In the genomic region with DNA sequence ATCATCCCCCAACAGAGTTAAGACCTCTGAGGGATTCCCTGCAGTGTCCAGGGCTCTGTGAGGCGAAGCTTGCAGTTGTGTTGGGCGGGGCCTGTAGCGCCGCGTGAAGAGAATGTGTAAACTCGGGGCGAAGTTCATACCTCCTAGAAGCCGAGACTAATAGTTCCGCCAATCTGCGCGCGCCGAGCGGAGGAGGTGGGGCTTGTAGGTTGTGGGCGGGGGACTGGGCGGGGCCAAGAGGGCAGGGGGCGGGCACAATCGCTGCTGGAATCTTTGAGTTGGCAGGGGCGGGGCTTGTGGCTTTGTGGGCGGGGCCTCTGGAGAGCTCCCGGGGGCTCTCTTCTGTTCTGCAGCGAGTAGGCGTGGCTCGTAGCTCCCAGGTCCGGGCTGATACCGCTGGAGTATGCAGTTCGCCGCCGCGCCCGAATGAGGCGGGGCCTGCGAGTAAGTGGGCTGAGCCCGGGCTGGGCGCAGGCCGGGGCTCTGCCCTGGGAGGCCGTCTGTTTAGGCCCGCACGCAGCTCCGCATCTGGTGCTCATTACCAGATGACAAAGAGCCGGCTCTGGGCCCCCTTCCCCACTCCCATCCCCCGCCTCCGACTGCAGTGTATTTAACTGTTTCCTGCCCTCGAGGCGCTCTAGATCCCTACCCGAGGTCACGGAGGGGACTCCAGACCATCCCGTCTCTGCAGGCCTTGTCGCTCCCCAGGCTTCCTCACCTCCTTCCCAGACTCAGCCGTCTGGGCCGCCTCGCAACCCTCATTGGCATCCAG, we compare ENCODE assay signal across 8 cellular contexts. TPM values are rescaled to one million over a fixed set of nuclear protein-coding genes. Genes with fewer than 3 reads are reported as not detected.
DNase-seq lines count a peak whose midpoint lies in the region; ATAC-seq and TF ChIP-seq lines count a peak whose summit lies in the region.

No MANE protein-coding gene starts in this region.

- H3K4me1 ChIP-seq in DND-41 (ENCODE audit: insufficient read depth, low read length): peaks cover 41% of the 10 kb centered on the region
- H3K4me1 ChIP-seq in GM23338 (ENCODE audit: insufficient read depth): peaks cover 22% of the 10 kb centered on the region
- H3K4me1 ChIP-seq in fibroblast of lung (ENCODE audit: control insufficient read depth, extremely low read depth, insufficient read depth, low read length): peaks cover 6% of the 10 kb centered on the region
- peaks cover 17 to 40% of the 10 kb centered on the region in 2 donors for H3K4me1 ChIP-seq in naive thymus-derived CD4-positive, alpha-beta T cell (ENCODE audit: control insufficient read depth in 2 of 2, insufficient read depth in 2 of 2, low read length in 2 of 2)

- H3K27ac ChIP-seq in DND-41 (ENCODE audit: low read length) (peak overlapping the region; percentile 84), GM23338 (ENCODE audit: low read depth) (peak overlapping the region; percentile 97), fibroblast of lung (ENCODE audit: insufficient read depth, low read length) (peak overlapping the region; percentile 97)
- H3K27ac ChIP-seq in naive thymus-derived CD4-positive, alpha-beta T cell (ENCODE audit: low read depth, low read length): peak overlapping the region; percentile 99

- H3K4me2 ChIP-seq in DND-41 (ENCODE audit: insufficient read depth, low read length) (peak overlapping the region; percentile 89), GM23338 (peak overlapping the region; percentile 90), fibroblast of lung (ENCODE audit: extremely low read depth, insufficient read depth, low read length) (peak overlapping the region; percentile 99)

- H3K36me3 ChIP-seq in DND-41 (ENCODE audit: insufficient read depth, low read length): no peaks in the 10 kb centered on the region
- no peaks in the 10 kb centered on the region for H3K36me3 ChIP-seq in GM23338 (ENCODE audit: insufficient read depth)
- peaks cover 7% of the 10 kb centered on the region for H3K36me3 ChIP-seq in fibroblast of lung (ENCODE audit: control insufficient read depth, insufficient read depth, low read length)
- H3K36me3 ChIP-seq in naive thymus-derived CD4-positive, alpha-beta T cell (ENCODE audit: control insufficient read depth in 2 of 3, insufficient read depth in 3 of 3, low read length in 3 of 3): no peaks in the 10 kb centered on the region

- peaks cover 9% of the 10 kb centered on the region for H3K27me3 Mint-ChIP-seq in GM23338 (ENCODE audit: insufficient read depth, low read depth, poor library complexity)
- no peaks in the 10 kb centered on the region for H3K27me3 Mint-ChIP-seq in activated T-helper 17 cell treated with anti-CD3 and anti-CD28 coated beads, Interleukin-2, amount 50 U/mL, for 72 hours
- H3K27me3 Mint-ChIP-seq in naive thymus-derived CD4-positive, alpha-beta T cell: no peaks in the 10 kb centered on the region

- peak overlapping the region; percentile 81 for H3K4me3 Mint-ChIP-seq in GM23338
- peak overlapping the region; percentile 78 for H3K4me3 Mint-ChIP-seq in activated T-helper 17 cell treated with anti-CD3 and anti-CD28 coated beads, Interleukin-2, amount 50 U/mL, for 72 hours
- H3K4me3 Mint-ChIP-seq in naive thymus-derived CD4-positive, alpha-beta T cell: peak overlapping the region; percentile 63 to 97 (median 94)
- peak overlapping the region; percentile 88 for H3K4me3 Mint-ChIP-seq in stimulated activated effector memory CD8-positive, alpha-beta T cell treated with anti-CD3 and anti-CD28 coated beads, Interleukin-12 subunit alpha, Interleukin-12 subunit beta, amount 100 ng/mL, for 72 hours

- CTCF ChIA-PET in naive thymus-derived CD4-positive, alpha-beta T cell (lab: Charles Lee): interaction anchor here (1.0 to 4.6 kb wide), 16 partner anchors 9 to 268 kb away, joined by 3 to 58 read pairs (median 12); partner anchors contain the start of genes BRMS1, MRPL11, RIN1 and SLC29A2

- H3K27ac Mint-ChIP-seq in GM23338: peak overlapping the region; percentile 97
- peak overlapping the region; percentile 77 for H3K27ac Mint-ChIP-seq in activated T-helper 17 cell treated with anti-CD3 and anti-CD28 coated beads, Interleukin-2, amount 50 U/mL, for 72 hours
- H3K27ac Mint-ChIP-seq in naive thymus-derived CD4-positive, alpha-beta T cell: peak overlapping the region; percentile 93 to 100 (median 98)
- peak overlapping the region; percentile 96 for H3K27ac Mint-ChIP-seq in stimulated activated effector memory CD8-positive, alpha-beta T cell treated with anti-CD3 and anti-CD28 coated beads, Interleukin-12 subunit alpha, Interleukin-12 subunit beta, amount 100 ng/mL, for 72 hours

- POLR2A ChIA-PET in naive thymus-derived CD4-positive, alpha-beta T cell (lab: Charles Lee): interaction anchor here (0.6 to 4.0 kb wide), 26 partner anchors 9 to 1568 kb away, joined by 3 to 89 read pairs (median 4); partner anchors contain the start of genes B4GAT1, BRMS1, MRPL11 and RAB1B

- TF ChIP-seq CTCF in DND-41 (IDR thresholded peaks at IDR 0.05; ENCODE audit: borderline replicate concordance, extremely low read depth, low read length, poor library complexity, severe bottlenecking) (no peak), GM23338 (conservative IDR thresholded peaks at IDR 0.05; ENCODE audit: low read depth in 2 of 2) (no peak), fibroblast of lung (conservative IDR thresholded peaks at IDR 0.05 in 1 of 2, IDR thresholded peaks at IDR 0.05 in 1 of 2; ENCODE audit: low read depth in 1 of 2, low read length in 2 of 2) (no peak)

- H3K4me3 ChIP-seq in DND-41 (ENCODE audit: low read depth in 1 of 2, low read length in 2 of 2): peak overlapping the region; percentile 25 to 66; a peak in 3 of 4 replicates
- peak overlapping the region; percentile 84 for H3K4me3 ChIP-seq in GM23338
- H3K4me3 ChIP-seq in fibroblast of lung (replicated peaks in 1 of 4; ENCODE audit: control extremely low read depth in 1 of 4, insufficient read depth in 1 of 4, low read depth in 3 of 4, low read length in 4 of 4): peak overlapping the region; percentile 66 to 90 (median 82)
- peak overlapping the region; percentile 92 for H3K4me3 ChIP-seq in naive thymus-derived CD4-positive, alpha-beta T cell (ENCODE audit: low read length)

- H3K9me2 ChIP-seq in GM23338 (ENCODE audit: insufficient read depth): no peaks in the 10 kb centered on the region

- H3K4me1 Mint-ChIP-seq in GM23338: peaks cover 31% of the 10 kb centered on the region
- peaks cover 3% of the 10 kb centered on the region for H3K4me1 Mint-ChIP-seq in activated T-helper 17 cell treated with anti-CD3 and anti-CD28 coated beads, Interleukin-2, amount 50 U/mL, for 72 hours
- peaks cover 17 to 40% (median 31%) of the 10 kb centered on the region in 7 donors for H3K4me1 Mint-ChIP-seq in naive thymus-derived CD4-positive, alpha-beta T cell
- H3K4me1 Mint-ChIP-seq in stimulated activated effector memory CD8-positive, alpha-beta T cell treated with anti-CD3 and anti-CD28 coated beads, Interleukin-12 subunit alpha, Interleukin-12 subunit beta, amount 100 ng/mL, for 72 hours: peaks cover 43% of the 10 kb centered on the region

- H3K36me3 Mint-ChIP-seq in GM23338 (ENCODE audit: low read depth): peaks cover 2% of the 10 kb centered on the region; the same call in 1 of the 3 replicates
- H3K36me3 Mint-ChIP-seq in activated T-helper 17 cell treated with anti-CD3 and anti-CD28 coated beads, Interleukin-2, amount 50 U/mL, for 72 hours (ENCODE audit: low read depth): no peaks in the 10 kb centered on the region
- no peaks in the 10 kb centered on the region for H3K36me3 Mint-ChIP-seq in naive thymus-derived CD4-positive, alpha-beta T cell
- H3K36me3 Mint-ChIP-seq in stimulated activated effector memory CD8-positive, alpha-beta T cell treated with anti-CD3 and anti-CD28 coated beads, Interleukin-12 subunit alpha, Interleukin-12 subunit beta, amount 100 ng/mL, for 72 hours: no peaks in the 10 kb centered on the region

- no peaks in the 10 kb centered on the region for H3K9me3 ChIP-seq in DND-41 (ENCODE audit: insufficient read depth, low read length, severe bottlenecking)
- no peaks in the 10 kb centered on the region for H3K9me3 ChIP-seq in fibroblast of lung (ENCODE audit: control insufficient read depth, insufficient read depth, low read depth, low read length)
- no peaks in the 10 kb centered on the region for H3K9me3 ChIP-seq in naive thymus-derived CD4-positive, alpha-beta T cell (ENCODE audit: control insufficient read depth in 2 of 3, low read length in 3 of 3)

- H3K9ac ChIP-seq in DND-41 (ENCODE audit: low read depth, low read length): peak overlapping the region; percentile 55
- H3K9ac ChIP-seq in fibroblast of lung (ENCODE audit: insufficient read depth, low read length): peak overlapping the region; percentile 85

- intact Hi-C loops in naive thymus-derived CD4-positive, alpha-beta T cell (cut with micrococcal nuclease): loop anchor here (1.0 kb wide), 14 partner anchors 16 to 453 kb away; partner anchors contain the start of genes BRMS1 (in 2 of the 2), PELI3 (in 2 of the 2), RAB1B (in 2 of the 2) and SLC29A2 (in 2 of the 2)

- no peaks in the 10 kb centered on the region for H3K9me3 Mint-ChIP-seq in GM23338
- H3K9me3 Mint-ChIP-seq in activated T-helper 17 cell treated with anti-CD3 and anti-CD28 coated beads, Interleukin-2, amount 50 U/mL, for 72 hours: no peaks in the 10 kb centered on the region
- peaks cover 0 to 1% (median 0%) of the 10 kb centered on the region in 11 donors for H3K9me3 Mint-ChIP-seq in naive thymus-derived CD4-positive, alpha-beta T cell
- no peaks in the 10 kb centered on the region for H3K9me3 Mint-ChIP-seq in stimulated activated effector memory CD8-positive, alpha-beta T cell treated with anti-CD3 and anti-CD28 coated beads, Interleukin-12 subunit alpha, Interleukin-12 subunit beta, amount 100 ng/mL, for 72 hours

- H2AFZ ChIP-seq in DND-41 (ENCODE audit: low read depth, low read length): peak overlapping the region; percentile 91
- peak overlapping the region; percentile 99 for H2AFZ ChIP-seq in GM23338
- peak overlapping the region; percentile 56 for H2AFZ ChIP-seq in fibroblast of lung (ENCODE audit: low read length)

- H4K20me1 ChIP-seq in DND-41 (ENCODE audit: insufficient read depth, low read length) (0 out of 2 replicates have a peak, but pooled peaks cover 2% of the 10 kb centered on the region), GM23338 (replicated peaks; ENCODE audit: insufficient read depth) (no peaks in the 10 kb centered on the region), fibroblast of lung (ENCODE audit: control insufficient read depth, extremely low read depth, insufficient read depth, low read length) (no peaks in the 10 kb centered on the region)

- H3K27me3 ChIP-seq in DND-41 (ENCODE audit: insufficient read depth, low read length, poor library complexity) (no peaks in the 10 kb centered on the region), GM23338 (ENCODE audit: insufficient read depth) (no peaks in the 10 kb centered on the region), fibroblast of lung (ENCODE audit: control insufficient read depth, insufficient read depth, low read length) (no peaks in the 10 kb centered on the region)
- no peaks in the 10 kb centered on the region for H3K27me3 ChIP-seq in naive thymus-derived CD4-positive, alpha-beta T cell (ENCODE audit: control insufficient read depth in 2 of 2, insufficient read depth in 2 of 2, low read length in 2 of 2)

- H3K79me2 ChIP-seq in DND-41 (ENCODE audit: insufficient read depth, low read length) (no peaks in the 10 kb centered on the region), GM23338 (replicated peaks; ENCODE audit: insufficient read depth) (no peaks in the 10 kb centered on the region), fibroblast of lung (ENCODE audit: control insufficient read depth, insufficient read depth, low read length) (peaks cover 33% of the 10 kb centered on the region)

- H3F3A ChIP-seq in GM23338 (replicated peaks; ENCODE audit: low read depth): peaks cover 12% of the 10 kb centered on the region; the same call in 1 of the 2 replicates

- peak; percentile 85 for ATAC-seq in DND-41 (ENCODE audit: insufficient read depth, low read depth)
- peak; percentile 78 for ATAC-seq in GM23338
- peak; percentile 76 for ATAC-seq in activated T-helper 17 cell treated with anti-CD3 and anti-CD28 coated beads, Interleukin-2, amount 50 U/mL, for 72 hours (replicated peaks)
- ATAC-seq in naive thymus-derived CD4-positive, alpha-beta T cell: peak; percentile 80
- ATAC-seq in stimulated activated effector memory CD8-positive, alpha-beta T cell treated with anti-CD3 and anti-CD28 coated beads, Interleukin-12 subunit alpha, Interleukin-12 subunit beta, amount 100 ng/mL, for 72 hours: peak; percentile 85

- DNase-seq in DND-41: peak; percentile 99
- peak; percentile 99 for DNase-seq in GM23338 (ENCODE audit: low spot score)
- peak; percentile 94 to 95 for DNase-seq in Kasumi-1 (lab: John Stamatoyannopoulos, UW)
- peak; percentile 99 for DNase-seq in RPMI7951 (ENCODE audit: low read depth)
- DNase-seq in fibroblast of lung (ENCODE audit: low read depth in 2 of 2): peak; percentile 98 to 99
- DNase-seq in naive thymus-derived CD4-positive, alpha-beta T cell: peak; percentile 97 to 100 (median 98)
- DNase-seq in stimulated activated effector memory CD8-positive, alpha-beta T cell treated with anti-CD3 and anti-CD28 coated beads, Interleukin-12 subunit alpha, Interleukin-12 subunit beta, amount 100 ng/mL, for 72 hours (ENCODE audit: low spot score in 2 of 2): peak; percentile 96 to 99

RNA-seq across cellular contexts. Expression of gene CD248, which starts 4.1 kb away (rescaled TPM):
- total RNA-seq in GM23338 (2014; rRNA removed; shearing (Covaris generic)): 2.0 and 3.8 TPM in 2 replicates
- polyA plus RNA-seq in GM23338 (2016; fragmentation: Nextera tagmentation; extraction: Ambion mirVana) (2.4 and 2.7 TPM in 2 replicates), fibroblast of lung (98.8 and 132 TPM in 2 replicates)
- total RNA-seq in RPMI7951 (2014; rRNA removed; shearing (Covaris generic)): not detected in 2 replicates
- total RNA-seq in activated T-helper 17 cell treated with anti-CD3 and anti-CD28 coated beads, Interleukin-2, amount 50 U/mL, for 72 hours: not detected
- 52.6 and 95.6 TPM in 2 replicates for total RNA-seq in fibroblast of lung
- 418 and 663 TPM in 2 replicates for polyA plus RNA-seq in fibroblast of lung (2012)
- polyA minus RNA-seq in fibroblast of lung (ENCODE audit: low replicate concordance): 333 and 643 TPM in 2 replicates
- total RNA-seq in naive thymus-derived CD4-positive, alpha-beta T cell: 1 to 10 TPM in 4 of 5 experiments, under 1 TPM in 1; 0.36 to 4.6 (median 1.8) TPM
- polyA plus RNA-seq in naive thymus-derived CD4-positive, alpha-beta T cell: 10 to 100 TPM; 10.6 to 10.9 TPM

RNA-seq across cellular contexts. Expression of gene TMEM151A, which starts 21.0 kb away (rescaled TPM):
- total RNA-seq in GM23338 (2014; rRNA removed; shearing (Covaris generic)): 4.4 and 5.0 TPM in 2 replicates
- polyA plus RNA-seq in GM23338 (2016; fragmentation: Nextera tagmentation; extraction: Ambion mirVana) (1.0 and 1.2 TPM in 2 replicates), fibroblast of lung (not detected in 2 replicates)
- 0.39 TPM in 1 of 2 replicates, not detected in the other for total RNA-seq in RPMI7951 (2014; rRNA removed; shearing (Covaris generic))
- not detected for total RNA-seq in activated T-helper 17 cell treated with anti-CD3 and anti-CD28 coated beads, Interleukin-2, amount 50 U/mL, for 72 hours
- total RNA-seq in fibroblast of lung: under 0.01 TPM in 2 replicates
- polyA plus RNA-seq in fibroblast of lung (2012): 0.07 TPM in 1 of 2 replicates, not detected in the other
- polyA minus RNA-seq in fibroblast of lung (ENCODE audit: low replicate concordance): not detected in 2 replicates
- under 1 TPM in 2 of 5 experiments, not detected in 3; 0.11 to 0.29 TPM for total RNA-seq in naive thymus-derived CD4-positive, alpha-beta T cell
- not detected for polyA plus RNA-seq in naive thymus-derived CD4-positive, alpha-beta T cell

RNA-seq across cellular contexts. Expression of gene RIN1, which starts 23.5 kb away (rescaled TPM):
- total RNA-seq in GM23338 (2014; rRNA removed; shearing (Covaris generic)): 3.7 and 8.2 TPM in 2 replicates
- polyA plus RNA-seq in GM23338 (2016; fragmentation: Nextera tagmentation; extraction: Ambion mirVana) (1.9 and 2.5 TPM in 2 replicates), fibroblast of lung (6.3 and 10.6 TPM in 2 replicates)
- total RNA-seq in RPMI7951 (2014; rRNA removed; shearing (Covaris generic)): 28.0 and 38.8 TPM in 2 replicates
- total RNA-seq in activated T-helper 17 cell treated with anti-CD3 and anti-CD28 coated beads, Interleukin-2, amount 50 U/mL, for 72 hours: 1 to 10 TPM; 1.6 to 3.4 TPM
- total RNA-seq in fibroblast of lung: 12.6 and 22.1 TPM in 2 replicates
- polyA plus RNA-seq in fibroblast of lung (2012): 20.1 and 38.9 TPM in 2 replicates
- polyA minus RNA-seq in fibroblast of lung (ENCODE audit: low replicate concordance): 11.7 and 30.8 TPM in 2 replicates
- total RNA-seq in naive thymus-derived CD4-positive, alpha-beta T cell: 10 to 100 TPM in 3 of 5 experiments, 1 to 10 TPM in 2; 1.4 to 22.9 (median 12.3) TPM
- polyA plus RNA-seq in naive thymus-derived CD4-positive, alpha-beta T cell: 1 to 10 TPM; 2.6 to 9.1 TPM

RNA-seq across cellular contexts. Expression of gene YIF1A, which starts 23.8 kb away (rescaled TPM):
- 75.0 and 87.0 TPM in 2 replicates for total RNA-seq in GM23338 (2014; rRNA removed; shearing (Covaris generic))
- polyA plus RNA-seq in GM23338 (2016; fragmentation: Nextera tagmentation; extraction: Ambion mirVana) (71.5 and 75.6 TPM in 2 replicates), fibroblast of lung (160 and 161 TPM in 2 replicates)
- total RNA-seq in RPMI7951 (2014; rRNA removed; shearing (Covaris generic)): 119 and 167 TPM in 2 replicates
- 10 to 100 TPM; 41.2 to 68.3 TPM for total RNA-seq in activated T-helper 17 cell treated with anti-CD3 and anti-CD28 coated beads, Interleukin-2, amount 50 U/mL, for 72 hours
- 134 and 167 TPM in 2 replicates for total RNA-seq in fibroblast of lung
- 163 and 164 TPM in 2 replicates for polyA plus RNA-seq in fibroblast of lung (2012)
- polyA minus RNA-seq in fibroblast of lung (ENCODE audit: low replicate concordance): 269 and 272 TPM in 2 replicates
- 10 to 100 TPM; 25.0 to 66.2 (median 33.3) TPM for total RNA-seq in naive thymus-derived CD4-positive, alpha-beta T cell
- 10 to 100 TPM; 49.3 to 49.5 TPM for polyA plus RNA-seq in naive thymus-derived CD4-positive, alpha-beta T cell

RNA-seq across cellular contexts. Expression of gene BRMS1, which starts 32.2 kb away (rescaled TPM):
- total RNA-seq in GM23338 (2014; rRNA removed; shearing (Covaris generic)): 53.6 and 59.1 TPM in 2 replicates
- polyA plus RNA-seq in GM23338 (2016; fragmentation: Nextera tagmentation; extraction: Ambion mirVana) (61.7 and 62.2 TPM in 2 replicates), fibroblast of lung (25.7 and 41.6 TPM in 2 replicates)
- total RNA-seq in RPMI7951 (2014; rRNA removed; shearing (Covaris generic)): 91.7 and 92.6 TPM in 2 replicates
- total RNA-seq in activated T-helper 17 cell treated with anti-CD3 and anti-CD28 coated beads, Interleukin-2, amount 50 U/mL, for 72 hours: 10 to 100 TPM; 21.6 to 41.7 TPM
- 43.9 and 50.6 TPM in 2 replicates for total RNA-seq in fibroblast of lung
- polyA plus RNA-seq in fibroblast of lung (2012): 32.5 and 59.6 TPM in 2 replicates
- polyA minus RNA-seq in fibroblast of lung (ENCODE audit: low replicate concordance): 9.5 and 19.5 TPM in 2 replicates
- 10 to 100 TPM; 35.9 to 50.8 (median 48.4) TPM for total RNA-seq in naive thymus-derived CD4-positive, alpha-beta T cell
- 10 to 100 TPM; 56.7 to 73.5 TPM for polyA plus RNA-seq in naive thymus-derived CD4-positive, alpha-beta T cell

Comparison
In these comparisons a context has a peak if more than half of its experiments do, and no peak if none do; other contexts are left out.
1. Peak in every context shown above with its lines: DNase-seq, ATAC-seq, H3K4me3 ChIP-seq and H3K27ac ChIP-seq.